ENCODE assay signal across 24 cellular contexts in genomic region chr6:129691043-129691640, GRCh38.
"Had no signal": no experiment of that assay in that cellular context is flagged by ENCODE, and none has a peak within 500 bp of the region (broad histone marks: within the 10 kb centered on the region; RNA-seq: fewer than 3 reads in every experiment).

No MANE protein-coding gene starts in this region.

- ATAC-seq: activated CD4-positive, CD25-positive, alpha-beta regulatory T cell treated with anti-CD3 and anti-CD28 coated beads, Interleukin-2, amount 50 U/mL, for 24 hours; activated CD8-positive, alpha-beta memory T cell treated with anti-CD3 and anti-CD28 coated beads, Interleukin-2, amount 10 ng/mL, durations not matched to agents 7 days and 5 days; activated CD8-positive, alpha-beta T cell treated with anti-CD3 and anti-CD28 coated beads for 36 hours; foreskin keratinocyte; left lobe of liver; lower lobe of right lung; naive thymus-derived CD8-positive, alpha-beta T cell; right cardiac atrium; stimulated activated naive CD8-positive, alpha-beta T cell treated with anti-CD3 and anti-CD28 coated beads, Interleukin-15, Interleukin-2, amounts not matched to agents 100 U/mL and 50 U/mL, for 24 hours had no signal

- H3K27ac Mint-ChIP-seq: activated CD4-positive, alpha-beta T cell treated with anti-CD3 and anti-CD28 coated beads, Interleukin-2, amount 10 ng/mL, durations not matched to agents 24 days and 14 days; activated CD8-positive, alpha-beta memory T cell treated with anti-CD3 and anti-CD28 coated beads, Interleukin-2, amount 10 ng/mL, durations not matched to agents 7 days and 5 days; activated CD8-positive, alpha-beta T cell treated with anti-CD3 and anti-CD28 coated beads for 36 hours; activated naive CD4-positive, alpha-beta T cell treated with anti-CD3 and anti-CD28 coated beads, Interleukin-2, amount 10 ng/mL, durations not matched to agents 7 days and 5 days; endodermal cell; mesothelial cell of epicardium; T-helper 1 cell treated with Interleukin-12 subunit alpha and Interleukin-12 subunit beta and Interleukin-4 antibody, amounts not matched to agents 30 μg/mL and 1 μg/mL, for 36 hours had no signal

- H3K27me3 ChIP-seq: foreskin keratinocyte, pancreas, upper lobe of right lung had no signal

- H3K36me3 ChIP-seq: lower lobe of right lung, pancreas, upper lobe of right lung had no signal

- H3K36me3 Mint-ChIP-seq: immature natural killer cell; mesothelial cell of epicardium; naive thymus-derived CD8-positive, alpha-beta T cell had no signal

- H3K4me3 ChIP-seq: coronary artery, lower lobe of right lung, pancreas, upper lobe of right lung had no signal

- H3K4me3 Mint-ChIP-seq: activated CD4-positive, alpha-beta T cell treated with anti-CD3 and anti-CD28 coated beads, Interleukin-2, amount 10 ng/mL, durations not matched to agents 24 days and 14 days; activated CD8-positive, alpha-beta memory T cell treated with anti-CD3 and anti-CD28 coated beads, Interleukin-2, amount 10 ng/mL, durations not matched to agents 7 days and 5 days; activated CD8-positive, alpha-beta T cell treated with anti-CD3 and anti-CD28 coated beads for 36 hours; activated naive CD4-positive, alpha-beta T cell treated with anti-CD3 and anti-CD28 coated beads, Interleukin-2, amount 10 ng/mL, durations not matched to agents 7 days and 5 days; endodermal cell; mesothelial cell of epicardium; naive thymus-derived CD8-positive, alpha-beta T cell; T-helper 1 cell treated with Interleukin-12 subunit alpha and Interleukin-12 subunit beta and Interleukin-4 antibody, amounts not matched to agents 30 μg/mL and 1 μg/mL, for 36 hours had no signal

- DNase-seq: activated CD4-positive, alpha-beta T cell treated with anti-CD3 and anti-CD28 coated beads, Interleukin-2, amount 10 ng/mL, durations not matched to agents 24 days and 14 days; activated CD8-positive, alpha-beta memory T cell treated with anti-CD3 and anti-CD28 coated beads, Interleukin-2, amount 10 ng/mL, durations not matched to agents 7 days and 5 days; activated CD8-positive, alpha-beta T cell treated with anti-CD3 and anti-CD28 coated beads for 36 hours; activated effector memory CD4-positive, alpha-beta T cell treated with anti-CD3 and anti-CD28 coated beads, Interleukin-2, amount 50 U/mL, for 16 hours; activated naive CD4-positive, alpha-beta T cell treated with anti-CD3 and anti-CD28 coated beads, Interleukin-2, amount 10 ng/mL, durations not matched to agents 7 days and 5 days; activated T-cell treated with anti-CD3 and anti-CD28 coated beads for 4 hours; amygdala; foreskin keratinocyte; immature natural killer cell; lower lobe of right lung; naive thymus-derived CD8-positive, alpha-beta T cell; pancreas; right cardiac atrium; stimulated activated CD4-positive, alpha-beta T cell treated with anti-CD3 and anti-CD28 coated beads, Interleukin-12 subunit alpha, Interleukin-12 subunit beta, amount 100 ng/mL, for 4 hours; stimulated activated CD4-positive, alpha-beta T cell treated with anti-CD3 and anti-CD28 coated beads, Interleukin-4, amount 100 ng/mL, for 4 hours; stimulated activated naive CD8-positive, alpha-beta T cell treated with anti-CD3 and anti-CD28 coated beads, Interleukin-15, Interleukin-2, amounts not matched to agents 100 U/mL and 50 U/mL, for 24 hours; upper lobe of right lung had no signal

- H3K9me3 ChIP-seq: lower lobe of right lung, pancreas, upper lobe of right lung had no signal

- H3K27me3 Mint-ChIP-seq: activated CD4-positive, alpha-beta T cell treated with anti-CD3 and anti-CD28 coated beads, Interleukin-2, amount 10 ng/mL, durations not matched to agents 24 days and 14 days; activated CD8-positive, alpha-beta memory T cell treated with anti-CD3 and anti-CD28 coated beads, Interleukin-2, amount 10 ng/mL, durations not matched to agents 7 days and 5 days; activated CD8-positive, alpha-beta T cell treated with anti-CD3 and anti-CD28 coated beads for 36 hours; activated naive CD4-positive, alpha-beta T cell treated with anti-CD3 and anti-CD28 coated beads, Interleukin-2, amount 10 ng/mL, durations not matched to agents 7 days and 5 days; naive thymus-derived CD8-positive, alpha-beta T cell had no signal

- H3K27ac ChIP-seq: epithelial cell of prostate, foreskin keratinocyte, lower lobe of right lung, pancreas, upper lobe of right lung had no signal
